Comparison of ENCODE assay signal across 1 cellular context in genomic region chr16:8868272-8869211, GRCh38.
A peak's percentile ranks its signal among the peaks of the same experiment; 100 is the strongest.
TF ChIP-seq lines count a peak whose summit lies in the region.

CARHSP1 (minus strand) TSS chr16:8869006; CDS start chr16:8859328, 9,678 bp downstream.

TF ChIP-seq in HepG2, 621 proteins besides CTCF, POLR2A, EP300 and RAD21 (continued from another document and continues in another):
- TF ChIP-seq ZBTB4 (CRISPR knock-in tag; IDR thresholded peaks at IDR 0.05; ENCODE audit: borderline replicate concordance), result no peak
- TF ChIP-seq ZKSCAN5 (CRISPR knock-in tag; IDR thresholded peaks at IDR 0.05), result no peak
- TF ChIP-seq DDIT3 (CRISPR knock-in tag; IDR thresholded peaks at IDR 0.05), result no peak
- no peak for TF ChIP-seq ZNF780A (CRISPR knock-in tag; IDR thresholded peaks at IDR 0.05)
- TF ChIP-seq KDM1A (CRISPR knock-in tag; IDR thresholded peaks at IDR 0.05), result peak; percentile 66; the same call in 1 of the 2 replicates
- TF ChIP-seq CHD2 (IDR thresholded peaks at IDR 0.05; ENCODE audit: low read depth, low read length), result peak; percentile 46; the same call in 1 of the 2 replicates
- no peak; the same call in 1 of the 2 replicates for TF ChIP-seq ZBTB26 (CRISPR knock-in tag; IDR thresholded peaks at IDR 0.05; ENCODE audit: borderline replicate concordance)
- no peak; the same call in 1 of the 2 replicates for TF ChIP-seq ZFP41 (CRISPR knock-in tag; IDR thresholded peaks at IDR 0.05; ENCODE audit: borderline replicate concordance)
- no peak; the same call in 1 of the 2 replicates for TF ChIP-seq ZNF720 (CRISPR knock-in tag; IDR thresholded peaks at IDR 0.05)
- no peak for TF ChIP-seq ZNF367 (CRISPR knock-in tag; IDR thresholded peaks at IDR 0.05; ENCODE audit: borderline replicate concordance)
- TF ChIP-seq RFXAP (CRISPR knock-in tag; IDR thresholded peaks at IDR 0.05; ENCODE audit: borderline replicate concordance), result no peak
- TF ChIP-seq NR2C2 (CRISPR knock-in tag; IDR thresholded peaks at IDR 0.05; ENCODE audit: borderline replicate concordance), result no peak; the same call in 1 of the 2 replicates
- TF ChIP-seq SMARCE1 (IDR thresholded peaks at IDR 0.05; ENCODE audit: borderline replicate concordance), result no peak
- TF ChIP-seq ZBTB43 (CRISPR knock-in tag; conservative IDR thresholded peaks at IDR 0.05), result peak; percentile 13; the same call in 1 of the 2 replicates
- peak; percentile 75; the same call in 1 of the 2 replicates for TF ChIP-seq ZNF414 (CRISPR knock-in tag; IDR thresholded peaks at IDR 0.05)
- peak; percentile 56 for TF ChIP-seq GABPB1 (CRISPR knock-in tag; IDR thresholded peaks at IDR 0.05)
- TF ChIP-seq STAT6 (CRISPR knock-in tag; IDR thresholded peaks at IDR 0.05; ENCODE audit: borderline replicate concordance), result no peak
- TF ChIP-seq ZNF703 (CRISPR knock-in tag; IDR thresholded peaks at IDR 0.05; ENCODE audit: borderline replicate concordance), result peak; percentile 58; the same call in 1 of the 2 replicates
- TF ChIP-seq CCAR2 (optimal IDR thresholded peaks at IDR 0.05; ENCODE audit: low read depth, low read length), result peak; percentile 59
- TF ChIP-seq TFDP2 (CRISPR knock-in tag; IDR thresholded peaks at IDR 0.05), result peak; percentile 80
- no peak for TF ChIP-seq TRIM24 (CRISPR knock-in tag; IDR thresholded peaks at IDR 0.05)
- TF ChIP-seq ZNF768 (CRISPR knock-in tag; IDR thresholded peaks at IDR 0.05), result peak; percentile 13; the same call in 1 of the 2 replicates
- peak; percentile 68; the same call in 1 of the 2 replicates for TF ChIP-seq ZBTB34 (CRISPR knock-in tag; IDR thresholded peaks at IDR 0.05)
- TF ChIP-seq ERF (CRISPR knock-in tag; IDR thresholded peaks at IDR 0.05), result peak; percentile 55; the same call in 1 of the 2 replicates
- TF ChIP-seq ZNF766 (CRISPR knock-in tag; IDR thresholded peaks at IDR 0.05; ENCODE audit: borderline replicate concordance), result 0 out of 2 replicates have a peak, but pooled peaks have one; percentile 54
- no peak for TF ChIP-seq ZNF557 (CRISPR knock-in tag; IDR thresholded peaks at IDR 0.05)
- TF ChIP-seq KDM2A (CRISPR knock-in tag; IDR thresholded peaks at IDR 0.05; ENCODE audit: borderline replicate concordance, low read depth), result peak; percentile 70
- no peak for TF ChIP-seq ZNF570 (CRISPR knock-in tag; IDR thresholded peaks at IDR 0.05; ENCODE audit: borderline replicate concordance)
- TF ChIP-seq ZBTB14 (CRISPR knock-in tag; IDR thresholded peaks at IDR 0.05), result peak; percentile 23
- TF ChIP-seq CREB3 (CRISPR knock-in tag; IDR thresholded peaks at IDR 0.05), result no peak
- peak; percentile 86; the same call in 1 of the 2 replicates for TF ChIP-seq ZNF441 (CRISPR knock-in tag; IDR thresholded peaks at IDR 0.05; ENCODE audit: borderline replicate concordance)
- TF ChIP-seq ELF3 (CRISPR knock-in tag; IDR thresholded peaks at IDR 0.05), result no peak
- peak; percentile 65; the same call in 1 of the 2 replicates for TF ChIP-seq MXD1 (CRISPR knock-in tag; IDR thresholded peaks at IDR 0.05)
- TF ChIP-seq ZNF17 (CRISPR knock-in tag; IDR thresholded peaks at IDR 0.05), result no peak
- peak; percentile 91; the same call in 1 of the 2 replicates for TF ChIP-seq HES4 (CRISPR knock-in tag; IDR thresholded peaks at IDR 0.05; ENCODE audit: borderline replicate concordance)
- no peak for TF ChIP-seq BCLAF1 (IDR thresholded peaks at IDR 0.05)
- TF ChIP-seq FOXJ3 (CRISPR knock-in tag; IDR thresholded peaks at IDR 0.05; ENCODE audit: borderline replicate concordance), result no peak; the same call in 1 of the 2 replicates
- TF ChIP-seq LBX2 (CRISPR knock-in tag; IDR thresholded peaks at IDR 0.05; ENCODE audit: borderline replicate concordance), result no peak
- TF ChIP-seq SNRNP70 (IDR thresholded peaks at IDR 0.05; ENCODE audit: low read depth, low read length), result no peak
